In genomic region chr19:40220674-40221073, GRCh38 we compare ENCODE assay signal across 10 cellular contexts. TPM values are rescaled to one million over a fixed set of nuclear protein-coding genes. Genes with fewer than 3 reads are reported as not detected.
"Had no signal": no experiment of that assay in that cellular context is flagged by ENCODE, and none has a peak within 500 bp of the region (broad histone marks: within the 10 kb centered on the region; RNA-seq: fewer than 3 reads in every experiment).

No MANE protein-coding gene starts in this region.

- H3K27ac ChIP-seq: HL-60, KMS-11 had no signal

- FAIRE-seq: HepG2, HTR-8/SVneo had no signal

- DNase-seq: IMR-90, KBM-7, KG1 had no signal

- ATAC-seq: HepG2 had no signal

- H3K4me2 ChIP-seq: KMS-11 had no signal

- H3K4me3 ChIP-seq: K562 had no signal

- H3K9ac ChIP-seq: KMS-11 had no signal

RNA-seq across cellular contexts. Expression of gene TTC9B, which starts 2.5 kb away (rescaled TPM):
- total RNA-seq: HepG2, IMR-90, K562 had no signal
- polyA plus RNA-seq: HepG2, IgD-negative memory B cell, IMR-90 had no signal

RNA-seq across cellular contexts. Expression of gene CCNP, which starts 5.8 kb away (rescaled TPM):
- total RNA-seq: HT1080, K562 had no signal
- polyA plus RNA-seq: IgD-negative memory B cell had no signal
